34 cellular contexts compared by ENCODE assay signal in the genomic region with DNA sequence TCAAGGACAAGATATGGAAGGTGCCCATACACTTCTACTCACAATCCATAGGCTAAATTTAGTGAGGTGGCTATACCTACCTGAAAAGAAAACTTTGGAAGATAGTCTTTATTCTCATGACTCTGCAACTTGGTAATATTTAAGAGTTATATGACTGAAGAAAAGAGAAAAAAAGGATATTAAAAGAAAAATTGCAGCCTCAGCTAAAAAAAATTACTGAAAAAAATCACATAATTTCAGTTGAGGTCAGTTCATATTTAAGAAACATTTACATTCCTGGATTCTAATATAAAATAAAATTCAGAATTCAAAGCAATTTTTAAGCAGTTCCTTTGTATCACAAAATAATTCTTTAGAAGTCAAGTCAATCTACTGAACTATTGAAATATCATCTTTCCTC.
"Had no signal": no experiment of that assay in that cellular context is flagged by ENCODE, and none has a peak within 500 bp of the region (broad histone marks: within the 10 kb centered on the region; RNA-seq: fewer than 3 reads in every experiment).

No MANE protein-coding gene starts in this region.

- H3K9me3 ChIP-seq: adrenal gland, body of pancreas, breast epithelium had no signal

- FAIRE-seq: astrocyte, TTC549 had no signal

- H3K27me3 ChIP-seq: adrenal gland, body of pancreas, brain microvascular endothelial cell, breast epithelium had no signal

- H3K27ac ChIP-seq: adrenal gland, body of pancreas, brain microvascular endothelial cell, breast epithelium, VCaP had no signal

- ATAC-seq: activated CD8-positive, alpha-beta T cell treated with anti-CD3 and anti-CD28 coated beads for 36 hours; activated naive CD4-positive, alpha-beta T cell treated with anti-CD3 and anti-CD28 coated beads, Interleukin-2, amount 50 U/mL, for 72 hours; activated T-cell treated with anti-CD3 and anti-CD28 coated beads, Interleukin-2, amount 50 U/mL, for 4 hours; activated T-cell treated with anti-CD3 and anti-CD28 coated beads, Interleukin-2, amount 50 U/mL, for 72 hours; activated T-helper 17 cell treated with anti-CD3 and anti-CD28 coated beads, Interleukin-2, amount 50 U/mL, for 72 hours; body of pancreas had no signal

- H3K4me1 ChIP-seq: adrenal gland, body of pancreas, breast epithelium had no signal

- H3K36me3 ChIP-seq: adrenal gland, brain microvascular endothelial cell, breast epithelium had no signal

- DNase-seq: activated B cell treated with CpG ODN at 0.5 μM for 24 hours; activated CD4-positive, alpha-beta memory T cell treated with anti-CD3 and anti-CD28 coated beads for 36 hours; activated CD4-positive, alpha-beta T cell treated with anti-CD3 and anti-CD28 coated beads for 4 hours; activated CD4-positive, alpha-beta T cell treated with anti-CD3 and anti-CD28 coated beads, Interleukin-2, amount 10 ng/mL, durations not matched to agents 24 days and 14 days; activated CD4-positive, alpha-beta T cell treated with anti-CD3 and anti-CD28 coated beads, Interleukin-2, amount 50 U/mL, for 1 hour; activated CD4-positive, alpha-beta T cell treated with anti-CD3 and anti-CD28 coated beads, Interleukin-2, amount 50 U/mL, for 4 hours; activated CD4-positive, CD25-positive, alpha-beta regulatory T cell treated with anti-CD3 and anti-CD28 coated beads, Interleukin-2, amount 50 U/mL, for 72 hours; activated CD8-positive, alpha-beta memory T cell treated with anti-CD3 and anti-CD28 coated beads, Interleukin-2, amount 50 U/mL, for 4 hours; activated CD8-positive, alpha-beta T cell treated with anti-CD3 and anti-CD28 coated beads for 36 hours; activated effector memory CD4-positive, alpha-beta T cell treated with anti-CD3 and anti-CD28 coated beads, Interleukin-2, amount 50 U/mL, for 16 hours; activated gamma-delta T cell treated with Interleukin-2 at 50 U/mL for 16 hours; activated naive CD4-positive, alpha-beta T cell; activated naive CD4-positive, alpha-beta T cell treated with anti-CD3 and anti-CD28 coated beads for 36 hours; activated naive CD4-positive, alpha-beta T cell treated with anti-CD3 and anti-CD28 coated beads, Interleukin-2, amount 50 U/mL, for 16 hours; activated naive CD8-positive, alpha-beta T cell treated with anti-CD3 and anti-CD28 coated beads for 36 hours; activated T-cell treated with anti-CD3 and anti-CD28 coated beads for 4 hours; activated T-cell treated with anti-CD3 and anti-CD28 coated beads, Interleukin-2, amount 50 U/mL, for 1 hour; activated T-cell treated with anti-CD3 and anti-CD28 coated beads, Interleukin-2, amount 50 U/mL, for 4 hours; activated T-cell treated with anti-CD3 and anti-CD28 coated beads, Interleukin-2, amount 50 U/mL, for 72 hours; adrenal gland; amniotic stem cell; aorta; body of pancreas; brain microvascular endothelial cell; central memory CD4-positive, alpha-beta T cell; T-helper 1 cell; T-helper 2 cell; T-helper 9 cell had no signal

- H3K4me3 ChIP-seq: adrenal gland, body of pancreas, breast epithelium had no signal
